15 cellular contexts compared by ENCODE assay signal in the genomic region with DNA sequence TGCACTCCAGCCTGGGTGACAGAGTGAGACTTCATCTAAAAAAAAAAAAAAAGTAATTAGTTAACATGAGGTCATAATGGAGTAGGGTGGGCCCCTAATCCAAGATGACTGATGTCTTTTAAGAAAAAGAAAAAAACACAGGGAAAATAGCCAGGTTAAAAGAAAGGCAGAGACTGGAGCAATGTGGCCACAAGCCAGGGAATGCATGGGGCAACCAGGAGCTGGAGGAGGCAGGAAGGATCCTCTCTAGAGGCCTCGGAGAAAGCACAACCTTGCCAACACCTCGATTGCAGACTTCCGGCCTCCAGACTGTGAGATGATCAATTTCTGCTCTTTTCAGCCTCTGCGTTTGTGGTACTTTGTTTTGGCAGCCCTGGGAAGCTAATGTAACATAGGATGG.
"Had no signal": no experiment of that assay in that cellular context is flagged by ENCODE, and none has a peak within 500 bp of the region (broad histone marks: within the 10 kb centered on the region; RNA-seq: fewer than 3 reads in every experiment).

No MANE protein-coding gene starts in this region.

- H3K27me3 ChIP-seq: right lobe of liver, spleen, testis, tibial nerve, upper lobe of right lung, vagina had no signal

- ATAC-seq: effector memory CD8-positive, alpha-beta T cell; natural killer cell; right lobe of liver; stimulated activated memory B cell treated with anti-CD40 and anti-IgM and Interleukin-4, amounts not matched to agents 10 μg/mL and 1 μg/mL and 100 μg/mL, for 72 hours; upper lobe of right lung had no signal

- H3K36me3 ChIP-seq: right lobe of liver, spleen, tibial nerve, upper lobe of right lung, vagina had no signal

- H3K9me3 ChIP-seq: right lobe of liver, spleen, testis, tibial nerve, upper lobe of right lung, vagina had no signal

- H3K4me3 ChIP-seq: right lobe of liver, spleen, testis, tibial nerve, upper lobe of right lung, vagina had no signal

- DNase-seq: cerebellar nuclear complex; effector memory CD8-positive, alpha-beta T cell; immature natural killer cell; mesendoderm; natural killer cell; right lobe of liver; spleen; stimulated activated CD4-positive, alpha-beta T cell treated with anti-CD3 and anti-CD28 coated beads, Interleukin-15, amount 100 ng/mL, for 24 hours; stimulated activated CD4-positive, alpha-beta T cell treated with anti-CD3 and anti-CD28 coated beads, Interleukin-1b, Interleukin-23, amount 100 ng/mL, for 48 hours; stimulated activated CD4-positive, alpha-beta T cell treated with anti-CD3 and anti-CD28 coated beads, Interleukin-4, amount 100 ng/mL, for 24 hours; testis; upper lobe of right lung had no signal

- H3K27ac ChIP-seq: right lobe of liver, spleen, testis, tibial nerve, upper lobe of right lung, vagina had no signal

- H3K4me1 ChIP-seq: testis had no signal
